In genomic region chr19:30604657-30605056, GRCh38 we compare ENCODE assay signal across 29 cellular contexts.
"Had no signal": no experiment of that assay in that cellular context is flagged by ENCODE, and none has a peak within 500 bp of the region (broad histone marks: within the 10 kb centered on the region; RNA-seq: fewer than 3 reads in every experiment).

No MANE protein-coding gene starts in this region.

- H3K36me3 Mint-ChIP-seq: activated naive CD4-positive, alpha-beta T cell treated with anti-CD3 and anti-CD28 coated beads, Interleukin-2, amount 50 U/mL, for 24 hours; activated naive CD8-positive, alpha-beta T cell treated with anti-CD3 and anti-CD28 coated beads, Interleukin-2, amount 10 ng/mL, durations not matched to agents 7 days and 5 days had no signal

- H3K4me1 Mint-ChIP-seq: activated CD4-positive, alpha-beta T cell treated with anti-CD3 and anti-CD28 coated beads, Interleukin-2, amount 10 ng/mL, durations not matched to agents 7 days and 5 days; activated naive CD4-positive, alpha-beta T cell treated with anti-CD3 and anti-CD28 coated beads, Interleukin-2, amount 50 U/mL, for 24 hours; activated naive CD8-positive, alpha-beta T cell treated with anti-CD3 and anti-CD28 coated beads, Interleukin-2, amount 10 ng/mL, durations not matched to agents 7 days and 5 days; central memory CD8-positive, alpha-beta T cell had no signal

- H3K27ac Mint-ChIP-seq: activated CD4-positive, alpha-beta T cell treated with anti-CD3 and anti-CD28 coated beads, Interleukin-2, amount 10 ng/mL, durations not matched to agents 7 days and 5 days; activated CD8-positive, alpha-beta T cell treated with anti-CD3 and anti-CD28 coated beads, Interleukin-2, amount 10 ng/mL, durations not matched to agents 7 days and 5 days; activated naive CD4-positive, alpha-beta T cell treated with anti-CD3 and anti-CD28 coated beads, Interleukin-2, amount 50 U/mL, for 24 hours; activated naive CD8-positive, alpha-beta T cell treated with anti-CD3 and anti-CD28 coated beads, Interleukin-2, amount 10 ng/mL, durations not matched to agents 7 days and 5 days; activated T-cell treated with anti-CD3 and anti-CD28 coated beads, Interleukin-2, amount 50 U/mL, for 24 hours; activated T-helper 2 cell treated with anti-CD3 and anti-CD28 coated beads, Interferon-gamma antibody, Interleukin-2, Interleukin-4, amounts not matched to agents 10 μg/mL and 5 μg/mL and 100 μg/mL, durations not matched to agents 14 hours and 24 hours and 36 hours had no signal

- H3K27ac ChIP-seq: ascending aorta, cardiac muscle cell, Peyer's patch had no signal

- H3K27me3 Mint-ChIP-seq: activated CD4-positive, alpha-beta T cell treated with anti-CD3 and anti-CD28 coated beads, Interleukin-2, amount 10 ng/mL, durations not matched to agents 7 days and 5 days; activated naive CD4-positive, alpha-beta T cell treated with anti-CD3 and anti-CD28 coated beads, Interleukin-2, amount 50 U/mL, for 24 hours; activated naive CD8-positive, alpha-beta T cell treated with anti-CD3 and anti-CD28 coated beads, Interleukin-2, amount 10 ng/mL, durations not matched to agents 7 days and 5 days had no signal

- H3K4me1 ChIP-seq: ascending aorta, Peyer's patch had no signal

- H3K4me3 Mint-ChIP-seq: activated CD4-positive, alpha-beta T cell treated with anti-CD3 and anti-CD28 coated beads, Interleukin-2, amount 10 ng/mL, durations not matched to agents 7 days and 5 days; activated CD8-positive, alpha-beta T cell treated with anti-CD3 and anti-CD28 coated beads, Interleukin-2, amount 10 ng/mL, durations not matched to agents 7 days and 5 days; activated naive CD4-positive, alpha-beta T cell treated with anti-CD3 and anti-CD28 coated beads, Interleukin-2, amount 50 U/mL, for 24 hours; activated naive CD8-positive, alpha-beta T cell treated with anti-CD3 and anti-CD28 coated beads, Interleukin-2, amount 10 ng/mL, durations not matched to agents 7 days and 5 days; activated T-cell treated with anti-CD3 and anti-CD28 coated beads, Interleukin-2, amount 50 U/mL, for 24 hours; central memory CD8-positive, alpha-beta T cell had no signal

- H3K9me3 ChIP-seq: ascending aorta, Peyer's patch had no signal

- H3K4me3 ChIP-seq: ascending aorta, cardiac muscle cell, Peyer's patch had no signal

- DNase-seq: activated CD4-positive, alpha-beta T cell treated with anti-CD3 and anti-CD28 coated beads, Interleukin-2, amount 10 ng/mL, durations not matched to agents 7 days and 5 days; activated CD4-positive, alpha-beta T cell treated with anti-CD3 and anti-CD28 coated beads, Interleukin-2, amount 50 U/mL, for 48 hours; activated CD8-positive, alpha-beta T cell treated with anti-CD3 and anti-CD28 coated beads, Interleukin-2, amount 10 ng/mL, durations not matched to agents 7 days and 5 days; activated gamma-delta T cell; activated naive CD4-positive, alpha-beta T cell treated with Interleukin-2 at 50 U/mL for 16 hours; activated naive CD8-positive, alpha-beta T cell treated with anti-CD3 and anti-CD28 coated beads, Interleukin-2, amount 10 ng/mL, durations not matched to agents 7 days and 5 days; activated T-cell treated with anti-CD3 and anti-CD28 coated beads, Interleukin-2, amount 50 U/mL, for 24 hours; amygdala; Karpas-422; NCI-H1105; NCI-H1436; NCI-H1694; NCI-H1930; NCI-H2081 treated with DMSO at 0.1 percent for 48 hours; NCI-H226; NCI-H446 treated with DMSO at 0.1 percent for 48 hours; NCI-H524 treated with DMSO at 0.1 percent for 48 hours; NK-92 treated with Interleukin-12 subunit alpha and Interleukin-12 subunit beta, amount 100 ng/mL, for 24 hours; PC-3; Peyer's patch; RPMI8226; SW 1271; T1000; WERI-Rb-1 had no signal

- H3K36me3 ChIP-seq: ascending aorta, cardiac muscle cell, Peyer's patch, WERI-Rb-1 had no signal

- H3K27me3 ChIP-seq: ascending aorta, cardiac muscle cell, Peyer's patch had no signal

- ATAC-seq: activated CD8-positive, alpha-beta T cell treated with anti-CD3 and anti-CD28 coated beads, Interleukin-2, amount 10 ng/mL, durations not matched to agents 7 days and 5 days; PC-3 had no signal

- H3K9me3 Mint-ChIP-seq: activated CD4-positive, alpha-beta T cell treated with anti-CD3 and anti-CD28 coated beads, Interleukin-2, amount 10 ng/mL, durations not matched to agents 7 days and 5 days; activated naive CD4-positive, alpha-beta T cell treated with anti-CD3 and anti-CD28 coated beads, Interleukin-2, amount 50 U/mL, for 24 hours; activated T-cell treated with anti-CD3 and anti-CD28 coated beads, Interleukin-2, amount 50 U/mL, for 24 hours; activated T-helper 2 cell treated with anti-CD3 and anti-CD28 coated beads, Interferon-gamma antibody, Interleukin-2, Interleukin-4, amounts not matched to agents 10 μg/mL and 5 μg/mL and 100 μg/mL, durations not matched to agents 14 hours and 24 hours and 36 hours; central memory CD8-positive, alpha-beta T cell had no signal
